Comparison of ENCODE assay signal across 24 cellular contexts in genomic region chr14:100785338-100785615, GRCh38. TPM values are rescaled to one million over a fixed set of nuclear protein-coding genes. Genes with fewer than 3 reads are reported as not detected.
"Had no signal": no experiment of that assay in that cellular context is flagged by ENCODE, and none has a peak within 500 bp of the region (broad histone marks: within the 10 kb centered on the region; RNA-seq: fewer than 3 reads in every experiment).

No MANE protein-coding gene starts in this region.

- DNase-seq: central memory CD4-positive, alpha-beta T cell; cortex of kidney; effector memory CD4-positive, alpha-beta T cell; gastrocnemius medialis; immature natural killer cell; left cardiac atrium; left ventricle myocardium superior; mesendoderm; naive B cell; right cardiac atrium; stimulated activated CD4-positive, alpha-beta T cell treated with anti-CD3 and anti-CD28 coated beads, Interleukin-4, amount 100 ng/mL, for 1 hour; stimulated activated CD8-positive, alpha-beta memory T cell treated with anti-CD3 and anti-CD28 coated beads, Interleukin-4, amount 100 ng/mL, for 48 hours; testis had no signal

- H3K27me3 ChIP-seq: testis, tibial nerve had no signal

- ATAC-seq: esophagus mucosa; gastrocnemius medialis; left cardiac atrium; left ventricle myocardium superior; right cardiac atrium; stimulated activated effector memory CD8-positive, alpha-beta T cell treated with anti-CD3 and anti-CD28 coated beads, Interleukin-12 subunit alpha, Interleukin-12 subunit beta, amount 100 ng/mL, for 72 hours had no signal

- H3K4me3 Mint-ChIP-seq: immature natural killer cell; naive B cell; stimulated activated effector memory CD8-positive, alpha-beta T cell treated with anti-CD3 and anti-CD28 coated beads, Interleukin-12 subunit alpha, Interleukin-12 subunit beta, amount 100 ng/mL, for 72 hours; stimulated activated naive CD8-positive, alpha-beta T cell treated with anti-CD3 and anti-CD28 coated beads, Interleukin-15, Interleukin-2, amounts not matched to agents 100 ng/mL and 50 ng/mL, for 24 hours had no signal

- H3K9me3 ChIP-seq: gastrocnemius medialis, testis, tibial nerve had no signal

- H3K27ac ChIP-seq: gastrocnemius medialis, testis, tibial nerve had no signal

- H3K4me1 ChIP-seq: gastrocnemius medialis, testis, tibial nerve had no signal

- H3K27ac Mint-ChIP-seq: immature natural killer cell; naive B cell; stimulated activated effector memory CD8-positive, alpha-beta T cell treated with anti-CD3 and anti-CD28 coated beads, Interleukin-12 subunit alpha, Interleukin-12 subunit beta, amount 100 ng/mL, for 72 hours; stimulated activated naive CD8-positive, alpha-beta T cell treated with anti-CD3 and anti-CD28 coated beads, Interleukin-15, Interleukin-2, amounts not matched to agents 100 ng/mL and 50 ng/mL, for 24 hours had no signal

- H3K4me1 Mint-ChIP-seq: immature natural killer cell; stimulated activated effector memory CD8-positive, alpha-beta T cell treated with anti-CD3 and anti-CD28 coated beads, Interleukin-12 subunit alpha, Interleukin-12 subunit beta, amount 100 ng/mL, for 72 hours had no signal

- FAIRE-seq: endometrium, keratinocyte had no signal

- H3K36me3 Mint-ChIP-seq: immature natural killer cell; naive B cell; stimulated activated effector memory CD8-positive, alpha-beta T cell treated with anti-CD3 and anti-CD28 coated beads, Interleukin-12 subunit alpha, Interleukin-12 subunit beta, amount 100 ng/mL, for 72 hours had no signal

- H3K4me3 ChIP-seq: gastrocnemius medialis, lung, testis, tibial nerve had no signal

- H3K9me3 Mint-ChIP-seq: immature natural killer cell; nephron; stimulated activated effector memory CD8-positive, alpha-beta T cell treated with anti-CD3 and anti-CD28 coated beads, Interleukin-12 subunit alpha, Interleukin-12 subunit beta, amount 100 ng/mL, for 72 hours; stimulated activated naive CD8-positive, alpha-beta T cell treated with anti-CD3 and anti-CD28 coated beads, Interleukin-15, Interleukin-2, amounts not matched to agents 100 ng/mL and 50 ng/mL, for 24 hours had no signal

- H3K36me3 ChIP-seq: gastrocnemius medialis, tibial nerve had no signal

- H3K27me3 Mint-ChIP-seq: stimulated activated naive CD8-positive, alpha-beta T cell treated with anti-CD3 and anti-CD28 coated beads, Interleukin-15, Interleukin-2, amounts not matched to agents 100 ng/mL and 50 ng/mL, for 24 hours had no signal

RNA-seq across cellular contexts. Expression of gene MEG3, which starts 40.6 kb away (rescaled TPM):
- total RNA-seq: osteocyte had no signal
- polyA plus RNA-seq: immature natural killer cell had no signal

RNA-seq across cellular contexts. Expression of gene DLK1, which starts 58.6 kb away (rescaled TPM):
- total RNA-seq: fibroblast of villous mesenchyme, right cardiac atrium, subcutaneous adipose tissue, tibial nerve had no signal
- polyA plus RNA-seq: immature natural killer cell, keratinocyte had no signal
